In genomic region chr6:18314317-18314997, GRCh38 we compare ENCODE assay signal across 29 cellular contexts.
"Had no signal": no experiment of that assay in that cellular context is flagged by ENCODE, and none has a peak within 500 bp of the region (broad histone marks: within the 10 kb centered on the region; RNA-seq: fewer than 3 reads in every experiment).

No MANE protein-coding gene starts in this region.

- H3K36me3 ChIP-seq: ascending aorta, MG63 had no signal

- H3K4me3 ChIP-seq: ascending aorta, body of pancreas, MG63 had no signal

- H3K9me3 ChIP-seq: ascending aorta, body of pancreas, MG63 had no signal

- H3K4me1 Mint-ChIP-seq: activated naive CD8-positive, alpha-beta T cell treated with anti-CD3 and anti-CD28 coated beads, Interleukin-2, amount 50 U/mL, for 24 hours; central memory CD8-positive, alpha-beta T cell; T-helper 17 cell had no signal

- FAIRE-seq: RCC 7860 had no signal

- H3K27me3 ChIP-seq: ascending aorta, body of pancreas, MG63 had no signal

- H3K27ac Mint-ChIP-seq: activated CD8-positive, alpha-beta T cell treated with anti-CD3 and anti-CD28 coated beads, Interleukin-2, amount 10 ng/mL, durations not matched to agents 7 days and 5 days; activated naive CD4-positive, alpha-beta T cell treated with anti-CD3 and anti-CD28 coated beads, Interleukin-2, amount 50 U/mL, for 72 hours; activated naive CD8-positive, alpha-beta T cell treated with anti-CD3 and anti-CD28 coated beads, Interleukin-2, amount 50 U/mL, for 24 hours; activated T-helper 1 cell treated with anti-CD3 and anti-CD28 coated beads, Interleukin-12 subunit alpha, Interleukin-12 subunit beta, Interleukin-2, Interleukin-4 antibody, amounts not matched to agents 30 ng/mL and 10 ng/mL and 1 ng/mL, durations not matched to agents 14 hours and 24 hours and 36 hours; T-helper 17 cell; WTC11 had no signal

- H3K9me3 Mint-ChIP-seq: activated naive CD4-positive, alpha-beta T cell treated with anti-CD3 and anti-CD28 coated beads, Interleukin-2, amount 50 U/mL, for 72 hours; activated naive CD8-positive, alpha-beta T cell treated with anti-CD3 and anti-CD28 coated beads, Interleukin-2, amount 50 U/mL, for 24 hours; activated T-helper 1 cell treated with anti-CD3 and anti-CD28 coated beads, Interleukin-12 subunit alpha, Interleukin-12 subunit beta, Interleukin-2, Interleukin-4 antibody, amounts not matched to agents 30 ng/mL and 10 ng/mL and 1 ng/mL, durations not matched to agents 14 hours and 24 hours and 36 hours; central memory CD8-positive, alpha-beta T cell had no signal

- H3K27ac ChIP-seq: ascending aorta, body of pancreas, KMS-11 had no signal

- H3K36me3 Mint-ChIP-seq: activated naive CD4-positive, alpha-beta T cell treated with anti-CD3 and anti-CD28 coated beads, Interleukin-2, amount 50 U/mL, for 72 hours had no signal

- H3K9ac ChIP-seq: KMS-11 had no signal

- ATAC-seq: activated CD8-positive, alpha-beta T cell treated with anti-CD3 and anti-CD28 coated beads, Interleukin-2, amount 10 ng/mL, durations not matched to agents 7 days and 5 days; activated naive CD4-positive, alpha-beta T cell treated with anti-CD3 and anti-CD28 coated beads, Interleukin-2, amount 50 U/mL, for 72 hours; activated naive CD8-positive, alpha-beta T cell treated with anti-CD3 and anti-CD28 coated beads, Interleukin-2, amount 50 U/mL, for 24 hours; body of pancreas; T-helper 17 cell; WTC11 had no signal

- H3K4me3 Mint-ChIP-seq: activated CD8-positive, alpha-beta T cell treated with anti-CD3 and anti-CD28 coated beads, Interleukin-2, amount 10 ng/mL, durations not matched to agents 7 days and 5 days; activated naive CD8-positive, alpha-beta T cell treated with anti-CD3 and anti-CD28 coated beads, Interleukin-2, amount 50 U/mL, for 24 hours; activated T-helper 1 cell treated with anti-CD3 and anti-CD28 coated beads, Interleukin-12 subunit alpha, Interleukin-12 subunit beta, Interleukin-2, Interleukin-4 antibody, amounts not matched to agents 30 ng/mL and 10 ng/mL and 1 ng/mL, durations not matched to agents 14 hours and 24 hours and 36 hours; central memory CD8-positive, alpha-beta T cell; T-helper 17 cell; WTC11 had no signal

- H3K4me2 ChIP-seq: KMS-11 had no signal

- DNase-seq: activated CD4-positive, alpha-beta T cell treated with anti-CD3 and anti-CD28 coated beads for 48 hours; activated CD4-positive, alpha-beta T cell treated with anti-CD3 and anti-CD28 coated beads, Interleukin-2, amount 50 U/mL, for 4 hours; activated CD4-positive, CD25-positive, alpha-beta regulatory T cell treated with anti-CD3 and anti-CD28 coated beads, Interleukin-2, amount 50 U/mL, for 72 hours; activated CD8-positive, alpha-beta memory T cell treated with anti-CD3 and anti-CD28 coated beads, Interleukin-2, amount 50 U/mL, for 48 hours; activated CD8-positive, alpha-beta T cell treated with anti-CD3 and anti-CD28 coated beads, Interleukin-2, amount 10 ng/mL, durations not matched to agents 7 days and 5 days; activated effector memory CD4-positive, alpha-beta T cell treated with Interleukin-2 at 50 U/mL for 16 hours; activated naive CD4-positive, alpha-beta T cell; activated naive CD8-positive, alpha-beta T cell treated with anti-CD3 and anti-CD28 coated beads, Interleukin-2, amount 50 U/mL, for 24 hours; activated T-cell treated with anti-CD3 and anti-CD28 coated beads, Interleukin-2, amount 50 U/mL, for 1 hour; amniotic stem cell; body of pancreas; MG63; MV-4-11; NCI-H1092 treated with DMSO at 0.1 percent for 48 hours; NCI-H1417 treated with DMSO at 0.1 percent for 48 hours; NCI-H1694; NCI-H2029; NCI-H2107; NCI-H524; SHP77; T-helper 17 cell; T-helper 9 cell had no signal

- H3K4me1 ChIP-seq: ascending aorta, body of pancreas had no signal
